ENCODE assay signal across 20 cellular contexts in the genomic region with DNA sequence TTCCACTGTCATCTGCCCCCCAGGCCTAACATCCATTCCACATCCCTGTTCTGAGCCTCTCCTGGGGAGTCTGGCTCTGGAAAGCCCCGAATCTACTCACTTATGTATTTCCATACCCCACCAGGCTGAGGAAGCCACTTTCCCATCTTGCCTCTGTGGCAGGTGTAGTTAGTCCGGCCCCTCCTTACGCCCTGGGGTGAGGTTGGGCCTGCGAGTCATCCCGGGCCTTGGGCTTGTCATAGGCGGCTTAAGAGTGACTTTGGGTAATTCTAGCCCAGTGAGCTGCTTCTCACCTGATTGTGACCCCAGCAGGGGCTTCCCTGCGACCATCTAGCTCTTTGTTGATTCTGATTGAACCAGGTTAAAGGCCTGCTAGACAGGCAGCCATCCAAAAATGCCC. TPM values are rescaled to one million over a fixed set of nuclear protein-coding genes. Genes with fewer than 3 reads are reported as not detected.
A peak's percentile ranks its signal among the peaks of the same experiment; 100 is the strongest.
DNase-seq lines count a peak whose midpoint lies in the region; ATAC-seq and TF ChIP-seq lines count a peak whose summit lies in the region.
"Had no signal": no experiment of that assay in that cellular context is flagged by ENCODE, and none has a peak within 500 bp of the region (broad histone marks: within the 10 kb centered on the region; RNA-seq: fewer than 3 reads in every experiment).

No MANE protein-coding gene starts in this region.

- no peak overlapping the region for H3T11ph ChIP-seq in H9 (ENCODE audit: low read length)

- no peak overlapping the region for H2AK5ac ChIP-seq in H9 (ENCODE audit: insufficient read length, low read length)
- H2AK5ac ChIP-seq in mesenchymal stem cell (ENCODE audit: low read length, severe bottlenecking), result no peak overlapping the region

- H3K27me3 Mint-ChIP-seq in H9 (ENCODE audit: low read depth), result peaks cover 5% of the 10 kb centered on the region
- H3K27me3 Mint-ChIP-seq: activated CD8-positive, alpha-beta memory T cell treated with anti-CD3 and anti-CD28 coated beads, Interleukin-2, amount 10 ng/mL, durations not matched to agents 7 days and 5 days; activated naive CD4-positive, alpha-beta T cell treated with anti-CD3 and anti-CD28 coated beads, Interleukin-2, amount 50 U/mL, for 24 hours had no signal

- no peak overlapping the region for H4K91ac ChIP-seq in H9 (ENCODE audit: insufficient read length, low read depth, low read length)
- H4K91ac ChIP-seq in mesenchymal stem cell (ENCODE audit: low read length), result no peak overlapping the region

- no peaks in the 10 kb centered on the region for H3K79me1 ChIP-seq in H9 (ENCODE audit: insufficient read depth, low read depth, low read length, poor library complexity, severe bottlenecking)
- H3K79me1 ChIP-seq in mesenchymal stem cell (replicated peaks; ENCODE audit: low read length, poor library complexity, severe bottlenecking), result no peaks in the 10 kb centered on the region

- no peak overlapping the region for H3K4ac ChIP-seq in H9 (ENCODE audit: low read depth, low read length)
- no peak overlapping the region for H3K4ac ChIP-seq in mesenchymal stem cell (ENCODE audit: low read depth in 1 of 2, low read length in 2 of 2)

- H2BK15ac ChIP-seq in H9 (ENCODE audit: low read depth, low read length), result no peak overlapping the region
- H2BK15ac ChIP-seq in mesenchymal stem cell (ENCODE audit: low read depth, poor library complexity, severe bottlenecking), result no peak overlapping the region

- no peak overlapping the region for H4K5ac ChIP-seq in H9 (ENCODE audit: insufficient read length, low read depth, low read length)

- no peak overlapping the region for H3K27ac ChIP-seq in H9 (ENCODE audit: insufficient read length, low read depth, low read length)
- H3K27ac ChIP-seq in mesenchymal stem cell (ENCODE audit: low read length, poor library complexity, severe bottlenecking), result no peak overlapping the region
- H3K27ac ChIP-seq: right atrium auricular region, SJCRH30 had no signal

- DNase-seq in GM12865 (ENCODE audit: low read depth) (peak; percentile 21), H9 (peak; percentile 65), SW480 (ENCODE audit: low spot score) (peak; percentile 36), mesenchymal stem cell (no peak), AML-193 (lab: John Stamatoyannopoulos, UW) (no peak), NCI-H446 treated with DMSO at 0.1 percent for 48 hours (lab: John Stamatoyannopoulos, UW) (no peak)
- DNase-seq: activated CD8-positive, alpha-beta memory T cell treated with anti-CD3 and anti-CD28 coated beads, Interleukin-2, amount 10 ng/mL, durations not matched to agents 7 days and 5 days; C1 segment of cervical spinal cord; DMS79; GOT3; left ventricle myocardium superior; natural killer cell; NCI-H2081 treated with DMSO at 0.1 percent for 48 hours; stimulated activated CD4-positive, alpha-beta T cell treated with anti-CD3 and anti-CD28 coated beads, Interleukin-4, amount 100 ng/mL, for 4 hours had no signal

- H3K18ac ChIP-seq in H9 (ENCODE audit: insufficient read length, low read depth, low read length), result no peak overlapping the region
- H3K18ac ChIP-seq in mesenchymal stem cell (ENCODE audit: low read depth in 1 of 2, low read length in 2 of 2), result no peak overlapping the region

- H2BK12ac ChIP-seq in H9 (ENCODE audit: insufficient read length, low read depth, low read length) (no peak overlapping the region), mesenchymal stem cell (ENCODE audit: low read length in 2 of 2) (no peak overlapping the region)

- no peak overlapping the region for H2AFZ ChIP-seq in H9 (ENCODE audit: low read length)
- no peak overlapping the region for H2AFZ ChIP-seq in mesenchymal stem cell (ENCODE audit: low read depth, low read length)

- no peak overlapping the region for H3K4me3 Mint-ChIP-seq in H9
- H3K4me3 Mint-ChIP-seq: activated CD8-positive, alpha-beta memory T cell treated with anti-CD3 and anti-CD28 coated beads, Interleukin-2, amount 10 ng/mL, durations not matched to agents 7 days and 5 days; activated naive CD4-positive, alpha-beta T cell treated with anti-CD3 and anti-CD28 coated beads, Interleukin-2, amount 50 U/mL, for 24 hours; natural killer cell; stimulated activated effector memory CD8-positive, alpha-beta T cell treated with anti-CD3 and anti-CD28 coated beads, Interleukin-12 subunit alpha, Interleukin-12 subunit beta, amount 100 ng/mL, for 72 hours had no signal

- H3K23ac ChIP-seq in H9 (ENCODE audit: insufficient read length, low read depth, low read length) (no peak overlapping the region), mesenchymal stem cell (ENCODE audit: low read length in 2 of 2) (no peak overlapping the region)

- H3K27me3 ChIP-seq in H9 (ENCODE audit: insufficient read depth, low read length), result no peaks in the 10 kb centered on the region
- peaks cover 0 to 30% of the 10 kb centered on the region in 2 experiments for H3K27me3 ChIP-seq in mesenchymal stem cell (ENCODE audit: control insufficient read depth in 1 of 2, insufficient read depth in 1 of 2, low read length in 2 of 2)
- H3K27me3 ChIP-seq: right atrium auricular region had no signal

- no peaks in the 10 kb centered on the region for H3K36me3 Mint-ChIP-seq in H9 (ENCODE audit: insufficient read depth in 1 of 3, low read depth in 3 of 3)
- H3K36me3 Mint-ChIP-seq: activated naive CD4-positive, alpha-beta T cell treated with anti-CD3 and anti-CD28 coated beads, Interleukin-2, amount 50 U/mL, for 24 hours; natural killer cell had no signal

- no peak overlapping the region for H3K9ac ChIP-seq in H9 (ENCODE audit: extremely low read depth, insufficient read length, low read length)
- peak overlapping the region; percentile 12 for H3K9ac ChIP-seq in mesenchymal stem cell (ENCODE audit: low read length)

- H3K9me3 ChIP-seq in H9 (ENCODE audit: control insufficient read depth, low read depth, low read length) (no peaks in the 10 kb centered on the region), mesenchymal stem cell (ENCODE audit: control insufficient read depth, low read length) (no peaks in the 10 kb centered on the region)
- H3K9me3 ChIP-seq: right atrium auricular region, SJCRH30 had no signal

- no peaks in the 10 kb centered on the region for H3K9me3 Mint-ChIP-seq in H9
- H3K9me3 Mint-ChIP-seq: activated naive CD4-positive, alpha-beta T cell treated with anti-CD3 and anti-CD28 coated beads, Interleukin-2, amount 50 U/mL, for 24 hours; natural killer cell; stimulated activated effector memory CD8-positive, alpha-beta T cell treated with anti-CD3 and anti-CD28 coated beads, Interleukin-12 subunit alpha, Interleukin-12 subunit beta, amount 100 ng/mL, for 72 hours had no signal

- H3K4me3 ChIP-seq in GM12865 (ENCODE audit: low read depth, low read length), result no peak overlapping the region
- no peak overlapping the region for H3K4me3 ChIP-seq in mesenchymal stem cell (ENCODE audit: insufficient read depth in 1 of 2, low read depth in 1 of 2, low read length in 2 of 2)
- H3K4me3 ChIP-seq: right atrium auricular region, SJCRH30 had no signal

- H2BK120ac ChIP-seq in H9 (ENCODE audit: low read depth, low read length, poor library complexity, severe bottlenecking) (no peak overlapping the region), mesenchymal stem cell (ENCODE audit: low read depth, low read length) (no peak overlapping the region)

- H3K4me2 ChIP-seq in H9 (ENCODE audit: insufficient read depth, insufficient read length, low read length) (no peak overlapping the region), mesenchymal stem cell (ENCODE audit: low read length, poor library complexity, severe bottlenecking) (no peak overlapping the region)

- ATAC-seq in HG03025 (IDR thresholded peaks at IDR 0.05; ENCODE audit: low FRiP score, unreplicated experiment) (no peak), HG03280 (IDR thresholded peaks at IDR 0.05; ENCODE audit: unreplicated experiment) (no peak)
- ATAC-seq: activated CD8-positive, alpha-beta memory T cell treated with anti-CD3 and anti-CD28 coated beads, Interleukin-2, amount 10 ng/mL, durations not matched to agents 7 days and 5 days; natural killer cell; stimulated activated effector memory CD8-positive, alpha-beta T cell treated with anti-CD3 and anti-CD28 coated beads, Interleukin-12 subunit alpha, Interleukin-12 subunit beta, amount 100 ng/mL, for 72 hours had no signal

- H3K23me2 ChIP-seq in H9 (ENCODE audit: insufficient read length, low read depth, low read length, poor library complexity, severe bottlenecking), result no peaks in the 10 kb centered on the region

- H3K4me1 ChIP-seq in H9 (ENCODE audit: insufficient read depth, low read length), result peaks cover 4% of the 10 kb centered on the region; the same call in 1 of the 2 replicates
- peaks cover 2% of the 10 kb centered on the region for H3K4me1 ChIP-seq in mesenchymal stem cell (ENCODE audit: control insufficient read depth, insufficient read depth, low read depth, low read length)
- H3K4me1 ChIP-seq: right atrium auricular region had no signal

- no peak overlapping the region for H3K27ac Mint-ChIP-seq in H9
- H3K27ac Mint-ChIP-seq: activated CD8-positive, alpha-beta memory T cell treated with anti-CD3 and anti-CD28 coated beads, Interleukin-2, amount 10 ng/mL, durations not matched to agents 7 days and 5 days; activated naive CD4-positive, alpha-beta T cell treated with anti-CD3 and anti-CD28 coated beads, Interleukin-2, amount 50 U/mL, for 24 hours; stimulated activated effector memory CD8-positive, alpha-beta T cell treated with anti-CD3 and anti-CD28 coated beads, Interleukin-12 subunit alpha, Interleukin-12 subunit beta, amount 100 ng/mL, for 72 hours had no signal

- no peak overlapping the region for H3K56ac ChIP-seq in H9 (ENCODE audit: insufficient read length, low read depth, low read length)

- no peaks in the 10 kb centered on the region for H3K36me3 ChIP-seq in mesenchymal stem cell (ENCODE audit: control insufficient read depth in 1 of 2, insufficient read depth in 2 of 2, low read depth in 1 of 2, low read length in 2 of 2)
- H3K36me3 ChIP-seq: right atrium auricular region, SJCRH30 had no signal

- H3K14ac ChIP-seq in H9 (ENCODE audit: insufficient read depth, low read length) (no peak overlapping the region), mesenchymal stem cell (ENCODE audit: low read length in 2 of 2) (no peak overlapping the region)

- H3K79me2 ChIP-seq in H9 (ENCODE audit: insufficient read depth, low read length), result no peaks in the 10 kb centered on the region

- H2BK5ac ChIP-seq in H9 (ENCODE audit: insufficient read length, low read length) (no peak overlapping the region), mesenchymal stem cell (ENCODE audit: low read depth, low read length, poor library complexity, severe bottlenecking) (no peak overlapping the region)

- no CpG with 5 or more reads among the region's 7 CpGs for WGBS in H9 (ENCODE audit: extremely low coverage, insufficient read length, low lambda C conversion rate)
- 62% methylated on average over 7 of the region's 7 CpGs for WGBS in mesenchymal stem cell

- TF ChIP-seq CTCF in GM12865 (IDR thresholded peaks at IDR 0.05; ENCODE audit: insufficient read depth, low read depth, low read length, missing control alignments) (no peak), H9 (conservative IDR thresholded peaks at IDR 0.05) (no peak)

- no peaks in the 10 kb centered on the region for H4K20me1 ChIP-seq in H9 (ENCODE audit: control insufficient read depth, insufficient read depth, insufficient read length)

- H3K4me1 Mint-ChIP-seq in H9, result peaks cover 20% of the 10 kb centered on the region in 2 experiments
- H3K4me1 Mint-ChIP-seq: activated CD8-positive, alpha-beta memory T cell treated with anti-CD3 and anti-CD28 coated beads, Interleukin-2, amount 10 ng/mL, durations not matched to agents 7 days and 5 days; activated naive CD4-positive, alpha-beta T cell treated with anti-CD3 and anti-CD28 coated beads, Interleukin-2, amount 50 U/mL, for 24 hours; stimulated activated effector memory CD8-positive, alpha-beta T cell treated with anti-CD3 and anti-CD28 coated beads, Interleukin-12 subunit alpha, Interleukin-12 subunit beta, amount 100 ng/mL, for 72 hours had no signal

- H4K8ac ChIP-seq in H9 (replicated peaks; ENCODE audit: insufficient read length, low read depth, low read length), result no peak overlapping the region
- H4K8ac ChIP-seq in mesenchymal stem cell (ENCODE audit: low read length), result no peak overlapping the region

- H2BK20ac ChIP-seq in H9 (ENCODE audit: low read depth, low read length, poor library complexity, severe bottlenecking), result no peak overlapping the region

RNA-seq across cellular contexts. Expression of a gene that starts 21.1 kb away (rescaled TPM):
- total RNA-seq in H9 (2021), result not detected in 2 replicates
- polyA plus RNA-seq in mesenchymal stem cell (2013, experiment 1 of 2), result not detected
- polyA plus RNA-seq in mesenchymal stem cell (2013, experiment 2 of 2), result not detected
- total RNA-seq: activated CD8-positive, alpha-beta memory T cell treated with anti-CD3 and anti-CD28 coated beads, Interleukin-2, amount 10 ng/mL, durations not matched to agents 7 days and 5 days; natural killer cell had no signal

Comparison
In these comparisons a context has a peak if more than half of its experiments do, and no peak if none do; other contexts are left out.
1. DNase-seq: peak in GM12865 (single experiment), H9 (single experiment) and SW480 (single experiment); none in mesenchymal stem cell (single experiment), AML-193 (0 of 2) and NCI-H446 treated with DMSO at 0.1 percent for 48 hours (single experiment).